ENCODE assay signal across 1 cellular context in genomic region chr6:158536084-158536890, GRCh38.
TF ChIP-seq lines count a peak whose summit lies in the region.

No MANE protein-coding gene starts in this region.

TF ChIP-seq in K562, 482 proteins besides CTCF, POLR2A, EP300 and RAD21 (continued from another document and continues in another):
- TF ChIP-seq TFAP4 (CRISPR knock-in tag; IDR thresholded peaks at IDR 0.05; ENCODE audit: borderline replicate concordance) (peak; percentile 88; the same call in 1 of the 2 replicates), KLF13 (tag; IDR thresholded peaks at IDR 0.05; ENCODE audit: borderline replicate concordance, low read depth) (peak; percentile 84), FOXA1 (IDR thresholded peaks at IDR 0.05; ENCODE audit: borderline replicate concordance) (no peak), SRSF7 (optimal IDR thresholded peaks at IDR 0.05; ENCODE audit: low read depth, low read length) (no peak), TCF3 (CRISPR knock-in tag; IDR thresholded peaks at IDR 0.05) (no peak), NUFIP1 (IDR thresholded peaks at IDR 0.05; ENCODE audit: partially characterized antibody) (no peak), DMBX1 (CRISPR knock-in tag; IDR thresholded peaks at IDR 0.05; ENCODE audit: borderline replicate concordance) (peak; percentile 92), PML (IDR thresholded peaks at IDR 0.05; ENCODE audit: low read length) (0 out of 2 replicates have a peak, but pooled peaks have one; percentile 25), MEIS2 (IDR thresholded peaks at IDR 0.05; ENCODE audit: partially characterized antibody) (no peak), SAFB2 (IDR thresholded peaks at IDR 0.05; ENCODE audit: borderline replicate concordance, low read depth, low read length, severe bottlenecking) (no peak), ZNF184 (CRISPR knock-in tag; IDR thresholded peaks at IDR 0.05) (no peak), ZKSCAN8 (CRISPR knock-in tag; IDR thresholded peaks at IDR 0.05) (no peak), RUNX1 (IDR thresholded peaks at IDR 0.05; ENCODE audit: low read depth) (no peak), CXXC5 (CRISPR knock-in tag; IDR thresholded peaks at IDR 0.05) (peak; percentile 77), NCOA2 (IDR thresholded peaks at IDR 0.05; ENCODE audit: partially characterized antibody in 2 of 2) (no peak), KLF6 (CRISPR knock-in tag; IDR thresholded peaks at IDR 0.05; ENCODE audit: borderline replicate concordance) (no peak), ZNF449 (CRISPR knock-in tag; IDR thresholded peaks at IDR 0.05) (peak; percentile 47; the same call in 1 of the 2 replicates), PATZ1 (CRISPR knock-in tag; IDR thresholded peaks at IDR 0.05; ENCODE audit: borderline replicate concordance) (no peak), ZNF395 (CRISPR knock-in tag; IDR thresholded peaks at IDR 0.05) (peak; percentile 87; the same call in 1 of the 2 replicates), ZEB2 (IDR thresholded peaks at IDR 0.05) (no peak), SPI1 (IDR thresholded peaks at IDR 0.05; ENCODE audit: borderline replicate concordance, low read depth, low read length) (peak; percentile 36; the same call in 1 of the 2 replicates), ZNF408 (CRISPR knock-in tag; IDR thresholded peaks at IDR 0.05; ENCODE audit: low read depth) (no peak), SAFB (IDR thresholded peaks at IDR 0.05; ENCODE audit: borderline replicate concordance, low read depth, low read length) (peak; percentile 79), ZSCAN29 (IDR thresholded peaks at IDR 0.05) (no peak), TBP (optimal IDR thresholded peaks at IDR 0.05; ENCODE audit: low read depth, low read length) (no peak), HNRNPK (IDR thresholded peaks at IDR 0.05; ENCODE audit: low read depth, low read length, poor library complexity, severe bottlenecking) (no peak), HDAC8 (tag; IDR thresholded peaks at IDR 0.05) (no peak), MAX (CRISPR knock-in tag; IDR thresholded peaks at IDR 0.05) (peak; percentile 30), MTA3 (IDR thresholded peaks at IDR 0.05; ENCODE audit: borderline replicate concordance) (0 out of 2 replicates have a peak, but pooled peaks have one; percentile 51), KDM4B (IDR thresholded peaks at IDR 0.05; ENCODE audit: borderline replicate concordance in 2 of 2, low read depth in 1 of 2) (0 out of 4 replicates have a peak, but pooled peaks of 1 of the 2 experiments have one; percentile 41), PRPF4 (IDR thresholded peaks at IDR 0.05; ENCODE audit: insufficient read depth, low read depth, low read length, poor library complexity, severe bottlenecking) (no peak), ZNF146 (CRISPR knock-in tag; IDR thresholded peaks at IDR 0.05; ENCODE audit: unreplicated experiment) (no peak), TRIM28 (IDR thresholded peaks at IDR 0.05) (no peak), ZBTB7A (IDR thresholded peaks at IDR 0.05; ENCODE audit: borderline replicate concordance, control insufficient read depth, low read depth, low read length) (peak; percentile 77), ZNF785 (CRISPR knock-in tag; IDR thresholded peaks at IDR 0.05) (no peak), TEAD1 (CRISPR knock-in tag; IDR thresholded peaks at IDR 0.05) (peak in 1 of 2 experiments; percentile 56; a peak in 1 of 4 replicates), ETS2 (tag; IDR thresholded peaks at IDR 0.05; ENCODE audit: borderline replicate concordance, poor library complexity, severe bottlenecking) (no peak), CBFB (CRISPR knock-in tag; IDR thresholded peaks at IDR 0.05) (no peak), HMG20A (CRISPR knock-in tag; conservative IDR thresholded peaks at IDR 0.05) (no peak), ZNF133 (CRISPR knock-in tag; IDR thresholded peaks at IDR 0.05) (no peak), IRF1 (CRISPR knock-in tag; IDR thresholded peaks at IDR 0.05; ENCODE audit: borderline replicate concordance) (no peak), PRDM10 (IDR thresholded peaks at IDR 0.05; ENCODE audit: partially characterized antibody) (no peak), ZNF3 (CRISPR knock-in tag; IDR thresholded peaks at IDR 0.05) (no peak), ZBTB1 (CRISPR knock-in tag; IDR thresholded peaks at IDR 0.05; ENCODE audit: borderline replicate concordance, low read depth) (no peak), FOXM1 (IDR thresholded peaks at IDR 0.05; ENCODE audit: low read depth) (no peak), FOXM1 (CRISPR knock-in tag; IDR thresholded peaks at IDR 0.05; ENCODE audit: low read depth) (no peak)
